ENCODE assay signal across 1 cellular context in the genomic region with DNA sequence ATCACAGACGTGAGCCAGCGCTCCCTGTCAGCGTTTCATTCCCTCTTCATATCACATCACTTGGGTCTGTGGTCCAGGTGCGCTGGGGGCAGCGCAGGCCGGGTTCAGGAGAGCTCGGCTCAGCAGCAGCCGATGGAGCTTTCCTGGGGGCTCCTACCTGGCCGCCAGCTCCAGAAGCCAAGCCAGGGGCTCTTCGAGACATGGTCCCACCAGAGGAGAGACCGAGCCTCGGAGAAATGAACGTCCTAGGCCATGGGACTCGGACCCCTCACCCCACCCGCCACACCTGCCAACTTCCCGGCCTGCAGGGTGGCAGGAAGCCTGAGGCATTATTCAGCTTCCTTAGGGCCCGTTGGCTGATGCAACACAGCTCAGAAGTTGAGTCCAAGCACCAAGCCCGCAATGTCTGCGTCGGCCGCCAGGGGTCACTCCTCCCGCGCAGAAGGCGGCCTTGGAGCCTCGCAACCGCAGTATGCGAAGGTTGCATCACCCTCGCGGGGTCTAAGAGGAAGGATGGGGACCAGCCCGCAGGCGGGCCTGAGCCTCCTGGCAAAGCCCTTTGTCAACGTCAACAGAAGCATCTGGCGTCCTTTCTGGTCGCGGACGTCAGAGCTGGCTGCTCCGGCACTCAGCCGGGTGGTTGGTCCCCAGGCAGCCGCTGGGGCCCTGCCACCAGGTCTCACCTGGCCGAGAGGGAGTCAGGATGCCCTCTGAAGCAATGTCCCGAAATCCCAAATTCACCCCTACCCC.
TF ChIP-seq lines count a peak whose summit lies in the region.

No MANE protein-coding gene starts in this region.

TF ChIP-seq in IMR-90, 13 proteins besides CTCF, POLR2A, EP300 and RAD21 (continued from another document):
- TF ChIP-seq CHD1 (IDR thresholded peaks at IDR 0.05; ENCODE audit: low read depth, low read length) (0 out of 2 replicates have a peak, but pooled peaks have one; percentile 51), FOS (IDR thresholded peaks at IDR 0.05; ENCODE audit: low read depth, low read length) (peak; percentile 34; the same call in 1 of the 2 replicates), MAZ (IDR thresholded peaks at IDR 0.05; ENCODE audit: borderline replicate concordance, low read depth, low read length) (peak; percentile 45; the same call in 1 of the 2 replicates), SMC3 (IDR thresholded peaks at IDR 0.05; ENCODE audit: low read depth, low read length) (peak; percentile 95)
- TF ChIP-seq, protein P1, sequence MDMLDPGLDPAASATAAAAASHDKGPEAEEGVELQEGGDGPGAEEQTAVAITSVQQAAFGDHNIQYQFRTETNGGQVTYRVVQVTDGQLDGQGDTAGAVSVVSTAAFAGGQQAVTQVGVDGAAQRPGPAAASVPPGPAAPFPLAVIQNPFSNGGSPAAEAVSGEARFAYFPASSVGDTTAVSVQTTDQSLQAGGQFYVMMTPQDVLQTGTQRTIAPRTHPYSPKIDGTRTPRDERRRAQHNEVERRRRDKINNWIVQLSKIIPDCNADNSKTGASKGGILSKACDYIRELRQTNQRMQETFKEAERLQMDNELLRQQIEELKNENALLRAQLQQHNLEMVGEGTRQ (IDR thresholded peaks at IDR 0.05; ENCODE audit: low read depth, low read length) = no peak
